In the genomic region with DNA sequence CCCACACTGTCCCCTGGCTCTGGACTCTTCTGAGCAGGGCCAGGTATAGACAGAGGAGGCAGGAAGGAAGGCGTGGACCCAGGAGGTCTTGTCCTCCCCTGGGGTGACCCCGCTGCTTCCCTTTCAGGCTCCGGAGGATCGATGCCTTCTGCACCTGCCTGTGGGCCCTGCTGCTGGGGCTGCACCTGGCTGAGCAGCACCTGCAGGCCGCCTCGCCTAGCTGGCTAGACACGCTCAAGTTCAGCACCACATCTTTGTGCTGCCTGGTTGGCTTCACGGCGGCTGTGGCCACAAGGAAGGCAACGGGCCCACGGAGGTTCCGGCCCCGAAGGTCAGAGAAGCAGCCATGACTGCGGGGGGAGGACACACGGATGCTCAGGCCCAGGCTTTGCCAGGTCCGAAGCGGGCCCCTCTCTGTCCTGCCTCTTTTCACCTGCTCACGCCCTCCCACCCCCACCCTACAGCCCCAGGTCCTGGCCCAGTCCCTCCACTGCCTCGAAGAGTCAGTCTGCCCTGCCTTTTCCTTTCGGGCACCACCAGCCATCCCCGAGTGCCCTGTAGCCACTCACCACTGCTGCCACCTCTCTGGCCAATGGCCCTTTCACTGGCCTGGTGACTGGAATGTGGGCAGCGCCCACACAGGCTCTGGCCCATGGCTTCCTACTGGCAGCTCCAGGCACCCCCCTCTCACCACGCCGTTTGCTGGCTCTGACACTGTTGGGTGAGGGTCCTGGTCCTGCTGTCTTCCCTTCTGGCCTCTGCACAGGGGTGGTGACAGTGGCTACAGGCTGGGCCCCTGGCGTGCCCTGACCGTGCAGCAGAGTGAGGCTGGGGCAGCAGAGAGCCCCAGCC, we compare ENCODE assay signal across 1 cellular context.
TF ChIP-seq lines count a peak whose summit lies in the region.

No MANE protein-coding gene starts in this region.

TF ChIP-seq in IMR-90, 13 proteins besides CTCF, POLR2A, EP300 and RAD21 (continued from another document):
- TF ChIP-seq ELK1 (IDR thresholded peaks at IDR 0.05; ENCODE audit: borderline replicate concordance, low read depth, low read length): no peak
- TF ChIP-seq MXI1 (IDR thresholded peaks at IDR 0.05; ENCODE audit: borderline replicate concordance, low read depth, low read length): no peak
TF ChIP-seq in IMR-90: peak in this region for 0.
